In the genomic region with DNA sequence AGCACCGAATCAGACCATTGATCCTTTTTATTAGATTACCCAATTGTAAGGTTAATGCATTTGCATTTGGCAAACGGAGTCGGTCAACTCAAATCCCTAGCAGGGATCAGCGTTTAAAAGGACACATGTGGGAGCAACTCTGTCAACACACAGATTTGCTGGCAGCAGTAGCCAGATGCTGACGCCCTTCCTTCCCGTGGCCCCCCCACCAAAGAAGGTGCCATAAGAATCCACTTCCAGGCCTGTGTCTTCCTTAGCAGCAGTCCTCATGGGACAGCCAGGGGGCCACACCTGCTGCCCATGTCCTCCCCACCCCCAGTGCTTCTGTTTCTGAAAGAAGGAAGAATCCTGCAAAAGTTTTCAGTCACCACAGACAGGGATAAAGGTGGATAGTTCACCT, we compare ENCODE assay signal across 27 cellular contexts.
"Had no signal": no experiment of that assay in that cellular context is flagged by ENCODE, and none has a peak within 500 bp of the region (broad histone marks: within the 10 kb centered on the region; RNA-seq: fewer than 3 reads in every experiment).

No MANE protein-coding gene starts in this region.

- H3K9ac ChIP-seq: neural progenitor cell had no signal

- H3K9me3 ChIP-seq: left ventricle myocardium inferior, neutrophil, right atrium auricular region, right lobe of liver, stomach, suprapubic skin, thoracic aorta, tibial artery, upper lobe of right lung had no signal

- H3K27ac Mint-ChIP-seq: mesothelial cell of epicardium; natural killer cell; nephron progenitor cell; neural progenitor cell; progenitor cell of endocrine pancreas; stimulated activated naive B cell treated with anti-CD40 and anti-IgM and Interleukin-4, amounts not matched to agents 10 μg/mL and 1 μg/mL and 100 μg/mL, for 72 hours had no signal

- H3K9me3 Mint-ChIP-seq: mesothelial cell of epicardium; naive B cell; natural killer cell; nephron progenitor cell; neural progenitor cell; stimulated activated naive B cell treated with anti-CD40 and anti-IgM and Interleukin-4, amounts not matched to agents 10 μg/mL and 1 μg/mL and 100 μg/mL, for 72 hours had no signal

- H3K27me3 ChIP-seq: neural progenitor cell, right atrium auricular region, right lobe of liver, suprapubic skin had no signal

- H3K4me3 Mint-ChIP-seq: mesothelial cell of epicardium; naive B cell; natural killer cell; nephron progenitor cell; neural progenitor cell; stimulated activated naive B cell treated with anti-CD40 and anti-IgM and Interleukin-4, amounts not matched to agents 10 μg/mL and 1 μg/mL and 100 μg/mL, for 72 hours had no signal

- H3K4me1 ChIP-seq: left ventricle myocardium inferior, right atrium auricular region, right lobe of liver, stomach, suprapubic skin, tibial artery, upper lobe of right lung had no signal

- H3K36me3 Mint-ChIP-seq: mesothelial cell of epicardium; naive B cell; natural killer cell; neural progenitor cell; stimulated activated naive B cell treated with anti-CD40 and anti-IgM and Interleukin-4, amounts not matched to agents 10 μg/mL and 1 μg/mL and 100 μg/mL, for 72 hours had no signal

- DNase-seq: islet precursor cell; left ventricle myocardium inferior; mesendoderm; naive B cell; natural killer cell; nephron progenitor cell; occipital lobe; right lobe of liver; stimulated activated CD4-positive, alpha-beta T cell treated with anti-CD3 and anti-CD28 coated beads, Interleukin-15, amount 100 ng/mL, for 24 hours; stimulated activated CD4-positive, alpha-beta T cell treated with anti-CD3 and anti-CD28 coated beads, Interleukin-2, amount 100 ng/mL, for 24 hours; stimulated activated CD4-positive, alpha-beta T cell treated with anti-CD3 and anti-CD28 coated beads, Interleukin-4, amount 100 ng/mL, for 1 hour; stimulated activated naive B cell treated with anti-CD40 and anti-IgM and Interleukin-4, amounts not matched to agents 10 μg/mL and 1 μg/mL and 100 μg/mL, for 72 hours; stimulated activated naive CD8-positive, alpha-beta T cell treated with anti-CD3 and anti-CD28 coated beads, Interleukin-15, Interleukin-2, amounts not matched to agents 100 U/mL and 50 U/mL, for 24 hours; stomach; tibial artery; trophoblast cell; upper lobe of right lung had no signal

- H3K4me2 ChIP-seq: hepatocyte, neural progenitor cell, smooth muscle cell had no signal

- H2AFZ ChIP-seq: hepatocyte, neural progenitor cell had no signal

- H3K27ac ChIP-seq: hepatocyte, left ventricle myocardium inferior, neural progenitor cell, neutrophil, right atrium auricular region, right lobe of liver, stomach, suprapubic skin, thoracic aorta, tibial artery, upper lobe of right lung had no signal

- H3K4me3 ChIP-seq: hepatocyte, left ventricle myocardium inferior, lung, neural progenitor cell, right atrium auricular region, right lobe of liver, smooth muscle cell, stomach, suprapubic skin, thoracic aorta, tibial artery, upper lobe of right lung had no signal

- H3K36me3 ChIP-seq: left ventricle myocardium inferior, neural progenitor cell, neutrophil, right atrium auricular region, right lobe of liver, stomach, suprapubic skin, thoracic aorta, tibial artery, upper lobe of right lung had no signal

- H3K4me1 Mint-ChIP-seq: mesothelial cell of epicardium; naive B cell; natural killer cell; stimulated activated naive B cell treated with anti-CD40 and anti-IgM and Interleukin-4, amounts not matched to agents 10 μg/mL and 1 μg/mL and 100 μg/mL, for 72 hours had no signal

- H3K79me2 ChIP-seq: hepatocyte had no signal
